20 cellular contexts compared by ENCODE assay signal in genomic region chr1:183443025-183443424, GRCh38. TPM values are rescaled to one million over a fixed set of nuclear protein-coding genes. Genes with fewer than 3 reads are reported as not detected.
DNase-seq lines count a peak whose midpoint lies in the region; TF ChIP-seq lines count a peak whose summit lies in the region.
"Had no signal": no experiment of that assay in that cellular context is flagged by ENCODE, and none has a peak within 500 bp of the region (broad histone marks: within the 10 kb centered on the region; RNA-seq: fewer than 3 reads in every experiment).

No MANE protein-coding gene starts in this region.

- H3K36me3 Mint-ChIP-seq in nephron progenitor cell (ENCODE audit: low read depth): no peaks in the 10 kb centered on the region

- TF ChIP-seq CTCF in nephron progenitor cell (IDR thresholded peaks at IDR 0.05): no peak

- no peak overlapping the region for H3K27ac Mint-ChIP-seq in nephron progenitor cell
- H3K27ac Mint-ChIP-seq: activated T-helper 2 cell treated with anti-CD3 and anti-CD28 coated beads, Interferon-gamma antibody, Interleukin-2, Interleukin-4, amounts not matched to agents 10 μg/mL and 5 μg/mL and 100 μg/mL, durations not matched to agents 14 hours and 24 hours and 36 hours; B cell; nephron; progenitor cell of endocrine pancreas had no signal

- H3K4me3 ChIP-seq in skeletal muscle cell (ENCODE audit: low read depth, low read length): no peak overlapping the region
- no peak overlapping the region for H3K4me3 ChIP-seq in H7 (ENCODE audit: insufficient read depth, low read depth, low read length)
- H3K4me3 ChIP-seq: cardiac muscle cell, SK-N-MC, smooth muscle cell, suprapubic skin had no signal

- no peaks in the 10 kb centered on the region for H3K4me1 Mint-ChIP-seq in nephron progenitor cell
- H3K4me1 Mint-ChIP-seq: B cell, nephron had no signal

- no peaks in the 10 kb centered on the region for H3K27me3 ChIP-seq in H7 (ENCODE audit: control insufficient read depth, insufficient read depth, low read length)
- H3K27me3 ChIP-seq: cardiac muscle cell, suprapubic skin had no signal

- H3K4me3 Mint-ChIP-seq in nephron progenitor cell: no peak overlapping the region
- H3K4me3 Mint-ChIP-seq: B cell, nephron had no signal

- no peaks in the 10 kb centered on the region for H3K9me3 Mint-ChIP-seq in nephron progenitor cell
- H3K9me3 Mint-ChIP-seq: activated T-helper 2 cell treated with anti-CD3 and anti-CD28 coated beads, Interferon-gamma antibody, Interleukin-2, Interleukin-4, amounts not matched to agents 10 μg/mL and 5 μg/mL and 100 μg/mL, durations not matched to agents 14 hours and 24 hours and 36 hours; nephron had no signal

- DNase-seq in DMS53 (lab: John Stamatoyannopoulos, UW): peak; percentile 54
- DNase-seq in DMS53 treated with DMSO at 0.1 percent for 48 hours (lab: John Stamatoyannopoulos, UW; ENCODE audit: unreplicated experiment): no peak
- DNase-seq in NCI-H446 treated with DMSO at 0.1 percent for 48 hours (lab: John Stamatoyannopoulos, UW): peak; percentile 40
- peak; percentile 63 for DNase-seq in dermis blood vessel endothelial cell
- DNase-seq in skeletal muscle cell (ENCODE audit: low read depth): peak; percentile 0
- no peak for DNase-seq in nephron progenitor cell
- DNase-seq in H7: no peak
- no peak for DNase-seq in hypothalamus (lab: John Stamatoyannopoulos, UW)
- DNase-seq: mesenchymal stem cell; NCI-H1436; stimulated activated CD8-positive, alpha-beta memory T cell treated with anti-CD3 and anti-CD28 coated beads, Interleukin-4, amount 100 ng/mL, for 48 hours had no signal

- H3K27me3 Mint-ChIP-seq in nephron progenitor cell (ENCODE audit: low read depth, poor library complexity): peaks cover 23% of the 10 kb centered on the region
- H3K27me3 Mint-ChIP-seq: progenitor cell of endocrine pancreas had no signal

- H3K36me3 ChIP-seq in H7 (replicated peaks; ENCODE audit: control insufficient read depth, insufficient read depth, low read length): no peaks in the 10 kb centered on the region
- H3K36me3 ChIP-seq: cardiac muscle cell, suprapubic skin had no signal

RNA-seq across cellular contexts. Expression of gene NMNAT2, which starts 24.8 kb away (rescaled TPM):
- 0.28 and 0.68 TPM in 2 replicates for total RNA-seq in dermis blood vessel endothelial cell
- 1.6 and 5.2 TPM in 2 replicates for total RNA-seq in H7 (2014; rRNA removed; shearing (Covaris generic))
- total RNA-seq: activated T-helper 2 cell treated with anti-CD3 and anti-CD28 coated beads, Interferon-gamma antibody, Interleukin-2, Interleukin-4, amounts not matched to agents 10 μg/mL and 5 μg/mL and 100 μg/mL, durations not matched to agents 14 hours and 24 hours and 36 hours; B cell; HT-29 had no signal

RNA-seq across cellular contexts. Expression of gene SMG7, which starts 29.3 kb away (rescaled TPM):
- 26.7 and 44.4 TPM in 2 replicates for total RNA-seq in dermis blood vessel endothelial cell
- 21.9 and 37.6 TPM in 2 replicates for total RNA-seq in H7 (2014; rRNA removed; shearing (Covaris generic))

Comparison
In these comparisons a context has a peak if more than half of its experiments do, and no peak if none do; other contexts are left out.
1. DNase-seq: peak in DMS53 (single experiment), NCI-H446 treated with DMSO at 0.1 percent for 48 hours (single experiment), dermis blood vessel endothelial cell (single experiment) and skeletal muscle cell (single experiment); none in DMS53 treated with DMSO at 0.1 percent for 48 hours (single experiment), nephron progenitor cell (single experiment), H7 (single experiment) and hypothalamus (0 of 51).